Comparison of ENCODE assay signal across 20 cellular contexts in genomic region chr7:128767475-128768110, GRCh38. TPM values are rescaled to one million over a fixed set of nuclear protein-coding genes. Genes with fewer than 3 reads are reported as not detected.
DNase-seq lines count a peak whose midpoint lies in the region; ATAC-seq and TF ChIP-seq lines count a peak whose summit lies in the region.
"Had no signal": no experiment of that assay in that cellular context is flagged by ENCODE, and none has a peak within 500 bp of the region (broad histone marks: within the 10 kb centered on the region; RNA-seq: fewer than 3 reads in every experiment).

No MANE protein-coding gene starts in this region.

- H3K27me3 Mint-ChIP-seq in nephron progenitor cell (ENCODE audit: low read depth, poor library complexity): no peaks in the 10 kb centered on the region
- H3K27me3 Mint-ChIP-seq: CD8-positive, alpha-beta memory T cell had no signal

- intact Hi-C loops in ascending aorta (cut with DNase I): loop anchor here (1.0 kb wide), 1 partner anchor 10 kb away; no protein-coding TSS in a partner anchor

- H3K9me3 ChIP-seq in ascending aorta: no peaks in the 10 kb centered on the region
- H3K9me3 ChIP-seq in gastroesophageal sphincter: no peaks in the 10 kb centered on the region
- H3K9me3 ChIP-seq: A549; BLaER1 treated with 17β-estradiol and CSF1 and Interleukin-3, amounts not matched to agents 10 nM and 100 nM had no signal

- in situ Hi-C loops in G401 (cut with HindIII; ENCODE audit: low sequenced_read_pairs): no loop called here
- in situ Hi-C loops in KBM-7 (cut with MboI; ENCODE audit: low pct_unique_long_range_greater_than_20kb, low sequenced_read_pairs): no loop called here

- peaks cover 81% of the 10 kb centered on the region for H3K36me3 Mint-ChIP-seq in nephron progenitor cell (ENCODE audit: low read depth)

- no peak overlapping the region for H3K4me3 Mint-ChIP-seq in nephron progenitor cell
- H3K4me3 Mint-ChIP-seq: GM23338 had no signal

- H3K36me3 ChIP-seq in ascending aorta (peaks cover 20 to 80% of the 10 kb centered on the region in 2 donors), gastroesophageal sphincter (peaks cover 0 to 85% of the 10 kb centered on the region in 2 donors)

- H3K27me3 ChIP-seq in ascending aorta (no peaks in the 10 kb centered on the region), gastroesophageal sphincter (no peaks in the 10 kb centered on the region)
- H3K27me3 ChIP-seq: BLaER1 treated with 17β-estradiol and CSF1 and Interleukin-3, amounts not matched to agents 10 nM and 100 nM had no signal

- DNase-seq in G401 (ENCODE audit: low spot score): peak; percentile 43
- no peak for DNase-seq in ascending aorta (ENCODE audit: low spot score in 2 of 2)
- DNase-seq in nephron progenitor cell: no peak
- no peak for DNase-seq in activated CD4-positive, alpha-beta T cell treated with anti-CD3 and anti-CD28 coated beads, Interleukin-2, amount 50 U/mL, for 48 hours
- no peak for DNase-seq in KBM-7
- DNase-seq: CD8-positive, alpha-beta memory T cell; DND-41; GDM1; MV-4-11; NCI-H1417 treated with DMSO at 0.1 percent for 48 hours; NCI-H1930; NCI-H446; PC-3 had no signal

- H3K4me3 ChIP-seq in ascending aorta: no peak overlapping the region
- no peak overlapping the region for H3K4me3 ChIP-seq in gastroesophageal sphincter
- H3K4me3 ChIP-seq: A549; BLaER1 treated with 17β-estradiol and CSF1 and Interleukin-3, amounts not matched to agents 10 nM and 100 nM; GM12878; GM23338 had no signal

- TF ChIP-seq POLR2A in gastroesophageal sphincter (IDR thresholded peaks at IDR 0.05): no peak

- TF ChIP-seq CTCF in ascending aorta (IDR thresholded peaks at IDR 0.05): no peak
- TF ChIP-seq CTCF in gastroesophageal sphincter (IDR thresholded peaks at IDR 0.05): no peak
- TF ChIP-seq CTCF in nephron progenitor cell (IDR thresholded peaks at IDR 0.05): no peak

- WGBS in gastroesophageal sphincter (ENCODE audit: low coverage in 1 of 2), 2 donors: 83 to 97% methylated on average over 5 to 6 of the region's 6 CpGs

- H3K27ac ChIP-seq in ascending aorta: peak overlapping the region; percentile 43 to 60
- peak overlapping the region; percentile 53 to 70 (median 62) for H3K27ac ChIP-seq in gastroesophageal sphincter
- H3K27ac ChIP-seq: A549; BLaER1 treated with 17β-estradiol and CSF1 and Interleukin-3, amounts not matched to agents 10 nM and 100 nM had no signal

- H3K27ac Mint-ChIP-seq in nephron progenitor cell: peak overlapping the region; percentile 50
- H3K27ac Mint-ChIP-seq: GM23338 had no signal

- no peaks in the 10 kb centered on the region for H3K9me3 Mint-ChIP-seq in nephron progenitor cell
- H3K9me3 Mint-ChIP-seq: CD8-positive, alpha-beta memory T cell; GM23338 had no signal

- no peaks in the 10 kb centered on the region for H3K4me1 Mint-ChIP-seq in nephron progenitor cell
- H3K4me1 Mint-ChIP-seq: CD8-positive, alpha-beta memory T cell; GM23338 had no signal

- no peak for TF ChIP-seq EP300 in gastroesophageal sphincter (IDR thresholded peaks at IDR 0.05)

- H3K4me1 ChIP-seq in ascending aorta (peaks cover 0 to 5% of the 10 kb centered on the region in 2 donors), gastroesophageal sphincter (peaks cover 4 to 23% (median 11%) of the 10 kb centered on the region in 3 donors)
- H3K4me1 ChIP-seq: A549 had no signal

- ATAC-seq in gastroesophageal sphincter (no peak), HG02884 (IDR thresholded peaks at IDR 0.05; ENCODE audit: unreplicated experiment) (no peak), GM19035 (IDR thresholded peaks at IDR 0.05; ENCODE audit: unreplicated experiment) (no peak)
- ATAC-seq: A549, GM12878, GM23338, PC-3 had no signal

RNA-seq across cellular contexts. Expression of gene OPN1SW, which starts 8.0 kb away (rescaled TPM):
- not detected in 2 replicates for total RNA-seq in G401 (2014; rRNA removed; shearing (Covaris generic))
- total RNA-seq in ascending aorta (not detected), gastroesophageal sphincter (not detected)
- total RNA-seq: CD8-positive, alpha-beta memory T cell; GM12878; GM23338; PC-3 had no signal

RNA-seq across cellular contexts. Expression of gene CCDC136, which starts 24.2 kb away (rescaled TPM):
- 11.3 and 15.2 TPM in 2 replicates for total RNA-seq in G401 (2014; rRNA removed; shearing (Covaris generic))
- total RNA-seq in ascending aorta: 0.64 TPM
- 10 to 100 TPM; 14.5 to 46.9 (median 21.5) TPM for total RNA-seq in gastroesophageal sphincter

RNA-seq across cellular contexts. Expression of gene CALU, which starts 28.4 kb away (rescaled TPM):
- 86.0 and 136 TPM in 2 replicates for total RNA-seq in G401 (2014; rRNA removed; shearing (Covaris generic))
- total RNA-seq in ascending aorta (82.8 TPM), gastroesophageal sphincter (100 to 1,000 TPM; 146 to 274 (median 235) TPM)
